Comparison of ENCODE assay signal across 9 cellular contexts in the genomic region with DNA sequence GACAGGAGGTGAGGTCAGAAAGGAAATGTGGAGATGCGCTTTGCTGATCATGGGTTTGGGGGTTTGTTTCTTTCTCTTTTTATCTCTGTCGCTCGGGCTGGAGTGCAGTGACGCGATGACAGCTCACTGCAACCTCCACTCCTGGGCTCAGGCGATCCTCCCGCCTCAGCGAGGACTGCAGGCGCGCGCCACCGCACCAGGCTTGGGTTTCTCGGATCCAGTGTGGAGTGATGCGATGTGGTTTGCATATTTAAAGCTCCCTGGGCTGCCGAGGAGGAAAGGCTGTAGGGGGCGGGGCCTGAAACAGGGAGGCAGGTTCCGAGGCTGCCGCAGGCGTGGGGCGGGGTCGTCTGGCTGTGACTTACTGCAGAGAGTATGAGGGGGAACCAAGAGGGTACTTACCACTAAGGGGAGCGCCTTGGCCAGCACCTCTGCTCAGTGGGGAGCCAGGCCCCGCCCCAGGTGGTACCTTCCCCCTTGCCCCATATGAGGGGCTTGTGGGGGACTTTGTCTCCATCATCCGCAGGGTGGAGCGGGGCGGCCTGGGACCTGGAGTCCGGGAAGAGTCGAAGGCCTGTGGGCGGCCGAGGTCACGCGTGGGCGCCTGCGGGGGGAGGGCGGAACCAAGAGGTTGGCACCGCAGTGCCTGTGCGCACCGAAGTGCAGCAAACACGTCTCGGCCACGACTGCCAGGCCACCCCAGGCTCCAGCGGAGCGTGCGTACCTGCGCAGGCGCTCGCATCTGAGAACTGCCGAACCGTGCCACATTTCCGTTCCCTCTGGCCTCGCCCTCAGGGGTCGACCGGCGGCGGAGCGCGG. TPM values are rescaled to one million over a fixed set of nuclear protein-coding genes. Genes with fewer than 3 reads are reported as not detected.
DNase-seq lines count a peak whose midpoint lies in the region; ATAC-seq and TF ChIP-seq lines count a peak whose summit lies in the region.
"Had no signal": no experiment of that assay in that cellular context is flagged by ENCODE, and none has a peak within 500 bp of the region (broad histone marks: within the 10 kb centered on the region; RNA-seq: fewer than 3 reads in every experiment).

No MANE protein-coding gene starts in this region.

- peaks cover 26% of the 10 kb centered on the region for H3K4me1 ChIP-seq in RWPE2 (ENCODE audit: insufficient read depth, poor library complexity, severe bottlenecking)

- H3K9me3 ChIP-seq in RWPE2 (ENCODE audit: severe bottlenecking): no peaks in the 10 kb centered on the region
- H3K9me3 ChIP-seq: A549 had no signal

- H3K27me3 ChIP-seq in RWPE2 (ENCODE audit: insufficient read depth, poor library complexity, severe bottlenecking): no peaks in the 10 kb centered on the region

- peak overlapping the region; percentile 81 for H3K27ac Mint-ChIP-seq in activated CD4-positive, alpha-beta T cell treated with anti-CD3 and anti-CD28 coated beads for 36 hours
- H3K27ac Mint-ChIP-seq in naive thymus-derived CD8-positive, alpha-beta T cell: peak overlapping the region; percentile 85 to 98 (median 95)
- no peak overlapping the region for H3K27ac Mint-ChIP-seq in HFFc6

- intact Hi-C loops in activated CD4-positive, alpha-beta T cell treated with anti-CD3 and anti-CD28 coated beads for 36 hours (cut with DNase I, micrococcal nuclease): no loop called here

- peak overlapping the region; percentile 9 for H3K4me3 Mint-ChIP-seq in activated CD4-positive, alpha-beta T cell treated with anti-CD3 and anti-CD28 coated beads for 36 hours
- peak overlapping the region; percentile 72 to 90 (median 86) for H3K4me3 Mint-ChIP-seq in naive thymus-derived CD8-positive, alpha-beta T cell
- H3K4me3 Mint-ChIP-seq in HFFc6: no peak overlapping the region

- POLR2A ChIA-PET in activated CD4-positive, alpha-beta T cell treated with anti-CD3 and anti-CD28 coated beads for 36 hours (lab: Charles Lee): interaction anchor here (1.4 kb wide), 1 partner anchor 28 kb away, joined by 5 read pairs; a partner anchor contains a TSS
- POLR2A ChIA-PET in naive thymus-derived CD8-positive, alpha-beta T cell (lab: Charles Lee): interaction anchor here (0.6 to 3.2 kb wide), 13 partner anchors 13 to 612 kb away, joined by 3 to 21 read pairs (median 3); a partner anchor contains a TSS

- ATAC-seq in activated CD4-positive, alpha-beta T cell treated with anti-CD3 and anti-CD28 coated beads for 36 hours: peak; percentile 54
- ATAC-seq in RWPE2 (ENCODE audit: low read depth): no peak
- peak; percentile 76 to 85 for ATAC-seq in naive thymus-derived CD8-positive, alpha-beta T cell
- no peak for ATAC-seq in HG03039 (IDR thresholded peaks at IDR 0.05; ENCODE audit: unreplicated experiment)
- ATAC-seq: A549 had no signal

- H3K27me3 Mint-ChIP-seq in activated CD4-positive, alpha-beta T cell treated with anti-CD3 and anti-CD28 coated beads for 36 hours: no peaks in the 10 kb centered on the region
- H3K27me3 Mint-ChIP-seq in naive thymus-derived CD8-positive, alpha-beta T cell: no peaks in the 10 kb centered on the region
- H3K27me3 Mint-ChIP-seq in HFFc6 (ENCODE audit: insufficient read depth): no peaks in the 10 kb centered on the region; the same call in 1 of the 2 replicates

- TF ChIP-seq CTCF in RWPE2 (IDR thresholded peaks at IDR 0.05; ENCODE audit: poor library complexity, severe bottlenecking): no peak
- TF ChIP-seq CTCF in HFFc6 (IDR thresholded peaks at IDR 0.05): no peak

- no peak overlapping the region for H3K4me3 ChIP-seq in RWPE2 (ENCODE audit: severe bottlenecking)
- H3K4me3 ChIP-seq: A549 had no signal

- peak; percentile 68 for DNase-seq in activated CD4-positive, alpha-beta T cell treated with anti-CD3 and anti-CD28 coated beads for 36 hours
- no peak for DNase-seq in activated CD4-positive, alpha-beta T cell treated with anti-CD3 and anti-CD28 coated beads for 1 hour
- no peak for DNase-seq in RWPE2 (ENCODE audit: low spot score)
- DNase-seq in caudate nucleus (lab: John Stamatoyannopoulos, UW): peak in 28 of 61 donors; percentile 9 to 63 (median 32)
- peak; percentile 45 to 82 (median 54) for DNase-seq in naive thymus-derived CD8-positive, alpha-beta T cell
- no peak for DNase-seq in NCI-H69 (lab: John Stamatoyannopoulos, UW)
- no peak for DNase-seq in HFFc6

- H3K27ac ChIP-seq in RWPE2 (ENCODE audit: poor library complexity, severe bottlenecking): peak overlapping the region; percentile 95
- peak overlapping the region; percentile 67 for H3K27ac ChIP-seq in caudate nucleus (ENCODE audit: low read depth, low read length)

- no peaks in the 10 kb centered on the region for H3K36me3 Mint-ChIP-seq in activated CD4-positive, alpha-beta T cell treated with anti-CD3 and anti-CD28 coated beads for 36 hours (ENCODE audit: low read depth)
- no peaks in the 10 kb centered on the region for H3K36me3 Mint-ChIP-seq in naive thymus-derived CD8-positive, alpha-beta T cell
- no peaks in the 10 kb centered on the region for H3K36me3 Mint-ChIP-seq in HFFc6 (ENCODE audit: low read depth)

- no peaks in the 10 kb centered on the region for H3K36me3 ChIP-seq in RWPE2 (ENCODE audit: low read depth)

- no peaks in the 10 kb centered on the region for H3K9me3 Mint-ChIP-seq in activated CD4-positive, alpha-beta T cell treated with anti-CD3 and anti-CD28 coated beads for 36 hours (ENCODE audit: low read depth)
- no peaks in the 10 kb centered on the region for H3K9me3 Mint-ChIP-seq in naive thymus-derived CD8-positive, alpha-beta T cell
- H3K9me3 Mint-ChIP-seq in HFFc6: no peaks in the 10 kb centered on the region

- CTCF ChIA-PET in activated CD4-positive, alpha-beta T cell treated with anti-CD3 and anti-CD28 coated beads for 36 hours (lab: Charles Lee): interaction anchor here (0.6 to 1.0 kb wide), 4 partner anchors 12 to 173 kb away, joined by 3 to 4 read pairs (median 4); a partner anchor contains a TSS

- H3K4me1 Mint-ChIP-seq in activated CD4-positive, alpha-beta T cell treated with anti-CD3 and anti-CD28 coated beads for 36 hours: peaks cover 37% of the 10 kb centered on the region
- H3K4me1 Mint-ChIP-seq in naive thymus-derived CD8-positive, alpha-beta T cell: peaks cover 14 to 47% (median 39%) of the 10 kb centered on the region in 4 donors
- peaks cover 35% of the 10 kb centered on the region for H3K4me1 Mint-ChIP-seq in HFFc6 (ENCODE audit: low read depth)

RNA-seq across cellular contexts. Expression of a gene that starts 12.7 kb away (rescaled TPM):
- 10 to 100 TPM; 37.0 to 43.3 TPM for total RNA-seq in activated CD4-positive, alpha-beta T cell treated with anti-CD3 and anti-CD28 coated beads for 36 hours
- 10 to 100 TPM; 16.3 to 16.5 TPM for total RNA-seq in naive thymus-derived CD8-positive, alpha-beta T cell
- polyA plus RNA-seq in naive thymus-derived CD8-positive, alpha-beta T cell: 10 to 100 TPM; 11.8 to 20.9 (median 13.2) TPM
- total RNA-seq in HFFc6 (2021; fragmentation: NEBNext Ultra II Directional; extraction: Animal tissue kit (Norgen Biotek cat#: 25700)): 10 to 100 TPM; 17.5 to 23.2 (median 19.9) TPM

RNA-seq across cellular contexts. Expression of a gene that starts 28.3 kb away (rescaled TPM):
- 10 to 100 TPM; 42.6 to 42.9 TPM for total RNA-seq in activated CD4-positive, alpha-beta T cell treated with anti-CD3 and anti-CD28 coated beads for 36 hours
- 10 to 100 TPM; 44.3 to 46.2 TPM for total RNA-seq in naive thymus-derived CD8-positive, alpha-beta T cell
- polyA plus RNA-seq in naive thymus-derived CD8-positive, alpha-beta T cell: 1 to 10 TPM in 2 of 3 donors, under 1 TPM in 1; 0.98 to 4.9 (median 2.4) TPM
- 10 to 100 TPM; 20.2 to 30.3 (median 26.9) TPM for total RNA-seq in HFFc6 (2021; fragmentation: NEBNext Ultra II Directional; extraction: Animal tissue kit (Norgen Biotek cat#: 25700))

Comparison
In these comparisons a context has a peak if more than half of its experiments do, and no peak if none do; other contexts are left out.
1. DNase-seq: peak in activated CD4-positive, alpha-beta T cell treated with anti-CD3 and anti-CD28 coated beads for 36 hours (single experiment) and naive thymus-derived CD8-positive, alpha-beta T cell (10 of 10); none in activated CD4-positive, alpha-beta T cell treated with anti-CD3 and anti-CD28 coated beads for 1 hour (single experiment), RWPE2 (single experiment), NCI-H69 (single experiment) and HFFc6 (single experiment).
2. ATAC-seq: peak in activated CD4-positive, alpha-beta T cell treated with anti-CD3 and anti-CD28 coated beads for 36 hours (single experiment) and naive thymus-derived CD8-positive, alpha-beta T cell (2 of 2); none in RWPE2 (single experiment) and HG03039 (single experiment).